Comparison of ENCODE assay signal across 1 cellular context in the genomic region with DNA sequence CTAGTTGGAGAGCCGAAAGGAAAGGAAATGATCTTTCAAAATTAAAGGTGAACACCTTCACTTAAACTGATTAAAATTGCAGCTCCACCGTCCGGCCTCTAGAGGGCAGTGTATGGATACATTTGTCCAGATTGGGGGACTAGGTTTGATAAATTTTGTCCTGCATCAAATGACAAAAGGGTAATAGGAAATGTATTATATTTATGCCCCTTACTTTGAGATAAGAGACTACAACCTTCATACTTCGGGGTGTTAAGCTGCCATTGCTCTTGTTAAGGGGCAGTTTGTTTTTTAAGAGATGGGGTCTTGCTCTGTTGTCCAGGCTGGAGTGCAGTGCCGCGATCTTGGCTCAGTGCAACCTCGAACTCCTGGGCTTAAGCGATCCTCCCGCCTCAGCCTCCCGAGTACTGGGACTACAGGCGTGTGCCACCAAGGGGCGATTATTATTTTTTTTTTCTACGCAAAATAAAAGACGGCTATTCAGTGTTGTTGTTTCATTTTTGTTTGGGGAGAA.
TF ChIP-seq lines count a peak whose summit lies in the region.

No MANE protein-coding gene starts in this region.

TF ChIP-seq in HepG2, 621 proteins besides CTCF, POLR2A, EP300 and RAD21 (continued from another document and continues in another):
- TF ChIP-seq, protein P1, sequence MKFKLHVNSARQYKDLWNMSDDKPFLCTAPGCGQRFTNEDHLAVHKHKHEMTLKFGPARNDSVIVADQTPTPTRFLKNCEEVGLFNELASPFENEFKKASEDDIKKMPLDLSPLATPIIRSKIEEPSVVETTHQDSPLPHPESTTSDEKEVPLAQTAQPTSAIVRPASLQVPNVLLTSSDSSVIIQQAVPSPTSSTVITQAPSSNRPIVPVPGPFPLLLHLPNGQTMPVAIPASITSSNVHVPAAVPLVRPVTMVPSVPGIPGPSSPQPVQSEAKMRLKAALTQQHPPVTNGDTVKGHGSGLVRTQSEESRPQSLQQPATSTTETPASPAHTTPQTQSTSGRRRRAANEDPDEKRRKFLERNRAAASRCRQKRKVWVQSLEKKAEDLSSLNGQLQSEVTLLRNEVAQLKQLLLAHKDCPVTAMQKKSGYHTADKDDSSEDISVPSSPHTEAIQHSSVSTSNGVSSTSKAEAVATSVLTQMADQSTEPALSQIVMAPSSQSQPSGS (CRISPR knock-in tag; IDR thresholded peaks at IDR 0.05): no peak
- TF ChIP-seq ZNF260 (CRISPR knock-in tag; IDR thresholded peaks at IDR 0.05; ENCODE audit: borderline replicate concordance, low read depth): no peak
- no peak for TF ChIP-seq ZNF619 (CRISPR knock-in tag; IDR thresholded peaks at IDR 0.05)
- no peak for TF ChIP-seq ZNF547 (CRISPR knock-in tag; IDR thresholded peaks at IDR 0.05)
- TF ChIP-seq, protein P2, sequence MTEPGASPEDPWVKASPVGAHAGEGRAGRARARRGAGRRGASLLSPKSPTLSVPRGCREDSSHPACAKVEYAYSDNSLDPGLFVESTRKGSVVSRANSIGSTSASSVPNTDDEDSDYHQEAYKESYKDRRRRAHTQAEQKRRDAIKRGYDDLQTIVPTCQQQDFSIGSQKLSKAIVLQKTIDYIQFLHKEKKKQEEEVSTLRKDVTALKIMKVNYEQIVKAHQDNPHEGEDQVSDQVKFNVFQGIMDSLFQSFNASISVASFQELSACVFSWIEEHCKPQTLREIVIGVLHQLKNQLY (CRISPR knock-in tag; IDR thresholded peaks at IDR 0.05): no peak
- TF ChIP-seq SMC3 (IDR thresholded peaks at IDR 0.05; ENCODE audit: low read length): peak; percentile 78
- no peak for TF ChIP-seq HNRNPL (IDR thresholded peaks at IDR 0.05; ENCODE audit: low read depth, low read length)
- TF ChIP-seq ZSCAN29 (CRISPR knock-in tag; conservative IDR thresholded peaks at IDR 0.05): no peak
- TF ChIP-seq NAIF1 (CRISPR knock-in tag; IDR thresholded peaks at IDR 0.05; ENCODE audit: borderline replicate concordance): peak; percentile 75; the same call in 1 of the 2 replicates
- TF ChIP-seq ZFP1 (CRISPR knock-in tag; IDR thresholded peaks at IDR 0.05): no peak
- peak; percentile 88 for TF ChIP-seq ZMYM3 (CRISPR knock-in tag; IDR thresholded peaks at IDR 0.05)
- no peak for TF ChIP-seq KLF9 (CRISPR knock-in tag; IDR thresholded peaks at IDR 0.05; ENCODE audit: low read depth)
- no peak for TF ChIP-seq ZNF761 (CRISPR knock-in tag; conservative IDR thresholded peaks at IDR 0.05)
- TF ChIP-seq, protein P3, sequence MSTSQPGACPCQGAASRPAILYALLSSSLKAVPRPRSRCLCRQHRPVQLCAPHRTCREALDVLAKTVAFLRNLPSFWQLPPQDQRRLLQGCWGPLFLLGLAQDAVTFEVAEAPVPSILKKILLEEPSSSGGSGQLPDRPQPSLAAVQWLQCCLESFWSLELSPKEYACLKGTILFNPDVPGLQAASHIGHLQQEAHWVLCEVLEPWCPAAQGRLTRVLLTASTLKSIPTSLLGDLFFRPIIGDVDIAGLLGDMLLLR (CRISPR knock-in tag; IDR thresholded peaks at IDR 0.05): no peak
- no peak for TF ChIP-seq POLR2G (IDR thresholded peaks at IDR 0.05; ENCODE audit: low read depth, low read length)
- TF ChIP-seq ARNTL (CRISPR knock-in tag; IDR thresholded peaks at IDR 0.05): no peak
- TF ChIP-seq, protein P4, sequence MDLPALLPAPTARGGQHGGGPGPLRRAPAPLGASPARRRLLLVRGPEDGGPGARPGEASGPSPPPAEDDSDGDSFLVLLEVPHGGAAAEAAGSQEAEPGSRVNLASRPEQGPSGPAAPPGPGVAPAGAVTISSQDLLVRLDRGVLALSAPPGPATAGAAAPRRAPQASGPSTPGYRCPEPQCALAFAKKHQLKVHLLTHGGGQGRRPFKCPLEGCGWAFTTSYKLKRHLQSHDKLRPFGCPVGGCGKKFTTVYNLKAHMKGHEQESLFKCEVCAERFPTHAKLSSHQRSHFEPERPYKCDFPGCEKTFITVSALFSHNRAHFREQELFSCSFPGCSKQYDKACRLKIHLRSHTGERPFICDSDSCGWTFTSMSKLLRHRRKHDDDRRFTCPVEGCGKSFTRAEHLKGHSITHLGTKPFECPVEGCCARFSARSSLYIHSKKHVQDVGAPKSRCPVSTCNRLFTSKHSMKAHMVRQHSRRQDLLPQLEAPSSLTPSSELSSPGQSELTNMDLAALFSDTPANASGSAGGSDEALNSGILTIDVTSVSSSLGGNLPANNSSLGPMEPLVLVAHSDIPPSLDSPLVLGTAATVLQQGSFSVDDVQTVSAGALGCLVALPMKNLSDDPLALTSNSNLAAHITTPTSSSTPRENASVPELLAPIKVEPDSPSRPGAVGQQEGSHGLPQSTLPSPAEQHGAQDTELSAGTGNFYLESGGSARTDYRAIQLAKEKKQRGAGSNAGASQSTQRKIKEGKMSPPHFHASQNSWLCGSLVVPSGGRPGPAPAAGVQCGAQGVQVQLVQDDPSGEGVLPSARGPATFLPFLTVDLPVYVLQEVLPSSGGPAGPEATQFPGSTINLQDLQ (CRISPR knock-in tag; IDR thresholded peaks at IDR 0.05): no peak
- TF ChIP-seq, protein P5, sequence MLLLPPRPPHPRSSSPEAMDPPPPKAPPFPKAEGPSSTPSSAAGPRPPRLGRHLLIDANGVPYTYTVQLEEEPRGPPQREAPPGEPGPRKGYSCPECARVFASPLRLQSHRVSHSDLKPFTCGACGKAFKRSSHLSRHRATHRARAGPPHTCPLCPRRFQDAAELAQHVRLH (CRISPR knock-in tag; IDR thresholded peaks at IDR 0.05; ENCODE audit: borderline replicate concordance, low read depth): no peak
- no peak for TF ChIP-seq ZNF724P (CRISPR knock-in tag; IDR thresholded peaks at IDR 0.05; ENCODE audit: borderline replicate concordance)
- TF ChIP-seq TGIF2 (CRISPR knock-in tag; IDR thresholded peaks at IDR 0.05): no peak
- no peak for TF ChIP-seq ZNF350 (CRISPR knock-in tag; IDR thresholded peaks at IDR 0.05; ENCODE audit: borderline replicate concordance, low read depth)
- TF ChIP-seq, protein P6, sequence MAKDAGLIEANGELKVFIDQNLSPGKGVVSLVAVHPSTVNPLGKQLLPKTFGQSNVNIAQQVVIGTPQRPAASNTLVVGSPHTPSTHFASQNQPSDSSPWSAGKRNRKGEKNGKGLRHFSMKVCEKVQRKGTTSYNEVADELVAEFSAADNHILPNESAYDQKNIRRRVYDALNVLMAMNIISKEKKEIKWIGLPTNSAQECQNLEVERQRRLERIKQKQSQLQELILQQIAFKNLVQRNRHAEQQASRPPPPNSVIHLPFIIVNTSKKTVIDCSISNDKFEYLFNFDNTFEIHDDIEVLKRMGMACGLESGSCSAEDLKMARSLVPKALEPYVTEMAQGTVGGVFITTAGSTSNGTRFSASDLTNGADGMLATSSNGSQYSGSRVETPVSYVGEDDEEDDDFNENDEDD (CRISPR knock-in tag; IDR thresholded peaks at IDR 0.05; ENCODE audit: borderline replicate concordance): no peak
- TF ChIP-seq, protein P7, sequence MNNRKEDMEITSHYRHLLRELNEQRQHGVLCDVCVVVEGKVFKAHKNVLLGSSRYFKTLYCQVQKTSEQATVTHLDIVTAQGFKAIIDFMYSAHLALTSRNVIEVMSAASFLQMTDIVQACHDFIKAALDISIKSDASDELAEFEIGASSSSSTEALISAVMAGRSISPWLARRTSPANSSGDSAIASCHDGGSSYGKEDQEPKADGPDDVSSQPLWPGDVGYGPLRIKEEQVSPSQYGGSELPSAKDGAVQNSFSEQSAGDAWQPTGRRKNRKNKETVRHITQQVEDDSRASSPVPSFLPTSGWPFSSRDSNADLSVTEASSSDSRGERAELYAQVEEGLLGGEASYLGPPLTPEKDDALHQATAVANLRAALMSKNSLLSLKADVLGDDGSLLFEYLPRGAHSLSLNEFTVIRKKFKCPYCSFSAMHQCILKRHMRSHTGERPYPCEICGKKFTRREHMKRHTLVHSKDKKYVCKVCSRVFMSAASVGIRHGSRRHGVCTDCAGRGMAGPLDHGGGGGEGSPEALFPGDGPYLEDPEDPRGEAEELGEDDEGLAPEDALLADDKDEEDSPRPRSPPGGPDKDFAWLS (CRISPR knock-in tag; IDR thresholded peaks at IDR 0.05; ENCODE audit: borderline replicate concordance): no peak
- TF ChIP-seq ZNF382 (CRISPR knock-in tag; IDR thresholded peaks at IDR 0.05; ENCODE audit: borderline replicate concordance): no peak
- TF ChIP-seq NFKB2 (CRISPR knock-in tag; IDR thresholded peaks at IDR 0.05; ENCODE audit: borderline replicate concordance): no peak
- TF ChIP-seq FOXK1 (CRISPR knock-in tag; IDR thresholded peaks at IDR 0.05; ENCODE audit: borderline replicate concordance, low read depth): no peak
- no peak for TF ChIP-seq ZNF75D (CRISPR knock-in tag; IDR thresholded peaks at IDR 0.05; ENCODE audit: borderline replicate concordance)
- TF ChIP-seq AKAP8 (CRISPR knock-in tag; IDR thresholded peaks at IDR 0.05): no peak
- TF ChIP-seq RARA (CRISPR knock-in tag; IDR thresholded peaks at IDR 0.05): no peak
- no peak for TF ChIP-seq MXI1 (IDR thresholded peaks at IDR 0.05; ENCODE audit: borderline replicate concordance, low read depth, low read length)
- TF ChIP-seq, protein P8, sequence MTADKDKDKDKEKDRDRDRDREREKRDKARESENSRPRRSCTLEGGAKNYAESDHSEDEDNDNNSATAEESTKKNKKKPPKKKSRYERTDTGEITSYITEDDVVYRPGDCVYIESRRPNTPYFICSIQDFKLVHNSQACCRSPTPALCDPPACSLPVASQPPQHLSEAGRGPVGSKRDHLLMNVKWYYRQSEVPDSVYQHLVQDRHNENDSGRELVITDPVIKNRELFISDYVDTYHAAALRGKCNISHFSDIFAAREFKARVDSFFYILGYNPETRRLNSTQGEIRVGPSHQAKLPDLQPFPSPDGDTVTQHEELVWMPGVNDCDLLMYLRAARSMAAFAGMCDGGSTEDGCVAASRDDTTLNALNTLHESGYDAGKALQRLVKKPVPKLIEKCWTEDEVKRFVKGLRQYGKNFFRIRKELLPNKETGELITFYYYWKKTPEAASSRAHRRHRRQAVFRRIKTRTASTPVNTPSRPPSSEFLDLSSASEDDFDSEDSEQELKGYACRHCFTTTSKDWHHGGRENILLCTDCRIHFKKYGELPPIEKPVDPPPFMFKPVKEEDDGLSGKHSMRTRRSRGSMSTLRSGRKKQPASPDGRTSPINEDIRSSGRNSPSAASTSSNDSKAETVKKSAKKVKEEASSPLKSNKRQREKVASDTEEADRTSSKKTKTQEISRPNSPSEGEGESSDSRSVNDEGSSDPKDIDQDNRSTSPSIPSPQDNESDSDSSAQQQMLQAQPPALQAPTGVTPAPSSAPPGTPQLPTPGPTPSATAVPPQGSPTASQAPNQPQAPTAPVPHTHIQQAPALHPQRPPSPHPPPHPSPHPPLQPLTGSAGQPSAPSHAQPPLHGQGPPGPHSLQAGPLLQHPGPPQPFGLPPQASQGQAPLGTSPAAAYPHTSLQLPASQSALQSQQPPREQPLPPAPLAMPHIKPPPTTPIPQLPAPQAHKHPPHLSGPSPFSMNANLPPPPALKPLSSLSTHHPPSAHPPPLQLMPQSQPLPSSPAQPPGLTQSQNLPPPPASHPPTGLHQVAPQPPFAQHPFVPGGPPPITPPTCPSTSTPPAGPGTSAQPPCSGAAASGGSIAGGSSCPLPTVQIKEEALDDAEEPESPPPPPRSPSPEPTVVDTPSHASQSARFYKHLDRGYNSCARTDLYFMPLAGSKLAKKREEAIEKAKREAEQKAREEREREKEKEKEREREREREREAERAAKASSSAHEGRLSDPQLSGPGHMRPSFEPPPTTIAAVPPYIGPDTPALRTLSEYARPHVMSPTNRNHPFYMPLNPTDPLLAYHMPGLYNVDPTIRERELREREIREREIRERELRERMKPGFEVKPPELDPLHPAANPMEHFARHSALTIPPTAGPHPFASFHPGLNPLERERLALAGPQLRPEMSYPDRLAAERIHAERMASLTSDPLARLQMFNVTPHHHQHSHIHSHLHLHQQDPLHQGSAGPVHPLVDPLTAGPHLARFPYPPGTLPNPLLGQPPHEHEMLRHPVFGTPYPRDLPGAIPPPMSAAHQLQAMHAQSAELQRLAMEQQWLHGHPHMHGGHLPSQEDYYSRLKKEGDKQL (CRISPR knock-in tag; IDR thresholded peaks at IDR 0.05; ENCODE audit: low read depth): no peak
- TF ChIP-seq, protein P9, sequence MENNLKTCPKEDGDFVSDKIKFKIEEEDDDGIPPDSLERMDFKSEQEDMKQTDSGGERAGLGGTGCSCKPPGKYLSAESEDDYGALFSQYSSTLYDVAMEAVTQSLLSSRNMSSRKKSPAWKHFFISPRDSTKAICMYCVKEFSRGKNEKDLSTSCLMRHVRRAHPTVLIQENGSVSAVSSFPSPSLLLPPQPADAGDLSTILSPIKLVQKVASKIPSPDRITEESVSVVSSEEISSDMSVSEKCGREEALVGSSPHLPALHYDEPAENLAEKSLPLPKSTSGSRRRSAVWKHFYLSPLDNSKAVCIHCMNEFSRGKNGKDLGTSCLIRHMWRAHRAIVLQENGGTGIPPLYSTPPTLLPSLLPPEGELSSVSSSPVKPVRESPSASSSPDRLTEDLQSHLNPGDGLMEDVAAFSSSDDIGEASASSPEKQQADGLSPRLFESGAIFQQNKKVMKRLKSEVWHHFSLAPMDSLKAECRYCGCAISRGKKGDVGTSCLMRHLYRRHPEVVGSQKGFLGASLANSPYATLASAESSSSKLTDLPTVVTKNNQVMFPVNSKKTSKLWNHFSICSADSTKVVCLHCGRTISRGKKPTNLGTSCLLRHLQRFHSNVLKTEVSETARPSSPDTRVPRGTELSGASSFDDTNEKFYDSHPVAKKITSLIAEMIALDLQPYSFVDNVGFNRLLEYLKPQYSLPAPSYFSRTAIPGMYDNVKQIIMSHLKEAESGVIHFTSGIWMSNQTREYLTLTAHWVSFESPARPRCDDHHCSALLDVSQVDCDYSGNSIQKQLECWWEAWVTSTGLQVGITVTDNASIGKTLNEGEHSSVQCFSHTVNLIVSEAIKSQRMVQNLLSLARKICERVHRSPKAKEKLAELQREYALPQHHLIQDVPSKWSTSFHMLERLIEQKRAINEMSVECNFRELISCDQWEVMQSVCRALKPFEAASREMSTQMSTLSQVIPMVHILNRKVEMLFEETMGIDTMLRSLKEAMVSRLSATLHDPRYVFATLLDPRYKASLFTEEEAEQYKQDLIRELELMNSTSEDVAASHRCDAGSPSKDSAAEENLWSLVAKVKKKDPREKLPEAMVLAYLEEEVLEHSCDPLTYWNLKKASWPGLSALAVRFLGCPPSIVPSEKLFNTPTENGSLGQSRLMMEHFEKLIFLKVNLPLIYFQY (CRISPR knock-in tag; IDR thresholded peaks at IDR 0.05; ENCODE audit: borderline replicate concordance): no peak
- no peak for TF ChIP-seq ZNF337 (CRISPR knock-in tag; IDR thresholded peaks at IDR 0.05; ENCODE audit: borderline replicate concordance, low read depth)
- TF ChIP-seq NFIB (CRISPR knock-in tag; IDR thresholded peaks at IDR 0.05; ENCODE audit: borderline replicate concordance): no peak
- no peak for TF ChIP-seq ZBTB3 (CRISPR knock-in tag; IDR thresholded peaks at IDR 0.05; ENCODE audit: borderline replicate concordance, low read depth)
- TF ChIP-seq, protein P10, sequence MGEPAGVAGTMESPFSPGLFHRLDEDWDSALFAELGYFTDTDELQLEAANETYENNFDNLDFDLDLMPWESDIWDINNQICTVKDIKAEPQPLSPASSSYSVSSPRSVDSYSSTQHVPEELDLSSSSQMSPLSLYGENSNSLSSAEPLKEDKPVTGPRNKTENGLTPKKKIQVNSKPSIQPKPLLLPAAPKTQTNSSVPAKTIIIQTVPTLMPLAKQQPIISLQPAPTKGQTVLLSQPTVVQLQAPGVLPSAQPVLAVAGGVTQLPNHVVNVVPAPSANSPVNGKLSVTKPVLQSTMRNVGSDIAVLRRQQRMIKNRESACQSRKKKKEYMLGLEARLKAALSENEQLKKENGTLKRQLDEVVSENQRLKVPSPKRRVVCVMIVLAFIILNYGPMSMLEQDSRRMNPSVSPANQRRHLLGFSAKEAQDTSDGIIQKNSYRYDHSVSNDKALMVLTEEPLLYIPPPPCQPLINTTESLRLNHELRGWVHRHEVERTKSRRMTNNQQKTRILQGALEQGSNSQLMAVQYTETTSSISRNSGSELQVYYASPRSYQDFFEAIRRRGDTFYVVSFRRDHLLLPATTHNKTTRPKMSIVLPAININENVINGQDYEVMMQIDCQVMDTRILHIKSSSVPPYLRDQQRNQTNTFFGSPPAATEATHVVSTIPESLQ (CRISPR knock-in tag; conservative IDR thresholded peaks at IDR 0.05): no peak
- no peak for TF ChIP-seq PAWR (CRISPR knock-in tag; IDR thresholded peaks at IDR 0.05; ENCODE audit: borderline replicate concordance)
- no peak for TF ChIP-seq ZNF274 (CRISPR knock-in tag; IDR thresholded peaks at IDR 0.05)
- TF ChIP-seq ZNF883 (CRISPR knock-in tag; IDR thresholded peaks at IDR 0.05; ENCODE audit: not compliant biosample characterization): no peak
